In genomic region chr7:76318488-76319353, GRCh38 we compare ENCODE assay signal across 1 cellular context.
TF ChIP-seq lines count a peak whose summit lies in the region.

No MANE protein-coding gene starts in this region.

TF ChIP-seq in K562, 482 proteins besides CTCF, POLR2A, EP300 and RAD21 (continued from another document and continues in another):
- no peak for TF ChIP-seq RFX1 (IDR thresholded peaks at IDR 0.05)
- peak; percentile 64 for TF ChIP-seq MYC (IDR thresholded peaks at IDR 0.05; ENCODE audit: low read depth, low read length)
- TF ChIP-seq MYC (CRISPR knock-in tag; IDR thresholded peaks at IDR 0.05; ENCODE audit: borderline replicate concordance, low read depth): peak; percentile 17; the same call in 1 of the 2 replicates
- TF ChIP-seq CBX3 (IDR thresholded peaks at IDR 0.05; ENCODE audit: borderline replicate concordance in 1 of 2, low read length in 2 of 2): peak in 1 of 2 experiments; percentile 37; a peak in 1 of 3 replicates
- 0 out of 2 replicates have a peak, but pooled peaks have one; percentile 77 for TF ChIP-seq NCOA6 (IDR thresholded peaks at IDR 0.05)
- peak; percentile 44; the same call in 1 of the 2 replicates for TF ChIP-seq ZFX (CRISPR knock-in tag; IDR thresholded peaks at IDR 0.05)
- 0 out of 2 replicates have a peak, but pooled peaks have one; percentile 59 for TF ChIP-seq ZNF347 (CRISPR knock-in tag; IDR thresholded peaks at IDR 0.05; ENCODE audit: low read depth)
- no peak for TF ChIP-seq ZNF445 (CRISPR knock-in tag; IDR thresholded peaks at IDR 0.05; ENCODE audit: low read depth)
- TF ChIP-seq NBN (IDR thresholded peaks at IDR 0.05; ENCODE audit: low read depth): 0 out of 2 replicates have a peak, but pooled peaks have one; percentile 48
- TF ChIP-seq MYNN (IDR thresholded peaks at IDR 0.05): no peak
- TF ChIP-seq MYNN (CRISPR knock-in tag; IDR thresholded peaks at IDR 0.05): no peak
- no peak for TF ChIP-seq GATA2 (CRISPR knock-in tag; IDR thresholded peaks at IDR 0.05)
- peak; percentile 40 for TF ChIP-seq MAX (CRISPR knock-in tag; IDR thresholded peaks at IDR 0.05)
- peak; percentile 47 for TF ChIP-seq RBFOX2 (IDR thresholded peaks at IDR 0.05; ENCODE audit: low read depth, low read length)
- TF ChIP-seq TFAP4 (CRISPR knock-in tag; IDR thresholded peaks at IDR 0.05; ENCODE audit: borderline replicate concordance): peak; percentile 87
- TF ChIP-seq ETV5 (CRISPR knock-in tag; IDR thresholded peaks at IDR 0.05; ENCODE audit: low read depth): 0 out of 2 replicates have a peak, but pooled peaks have one; percentile 17
- no peak for TF ChIP-seq ZBTB8A (IDR thresholded peaks at IDR 0.05; ENCODE audit: partially characterized antibody)
- 0 out of 2 replicates have a peak, but pooled peaks have one; percentile 12 for TF ChIP-seq L3MBTL2 (IDR thresholded peaks at IDR 0.05)
- TF ChIP-seq MAFK (IDR thresholded peaks at IDR 0.05; ENCODE audit: low read length): no peak
- no peak for TF ChIP-seq HMG20A (CRISPR knock-in tag; conservative IDR thresholded peaks at IDR 0.05)
- no peak for TF ChIP-seq ZNF197 (CRISPR knock-in tag; IDR thresholded peaks at IDR 0.05; ENCODE audit: low read depth)
- peak; percentile 44 to 64 for TF ChIP-seq MAZ (CRISPR knock-in tag; conservative IDR thresholded peaks at IDR 0.05 in 1 of 2, IDR thresholded peaks at IDR 0.05 in 1 of 2)
- TF ChIP-seq ZNF699 (CRISPR knock-in tag; IDR thresholded peaks at IDR 0.05; ENCODE audit: insufficient replicate concordance): no peak
- TF ChIP-seq ZNF609 (CRISPR knock-in tag; IDR thresholded peaks at IDR 0.05; ENCODE audit: borderline replicate concordance): no peak
- no peak for TF ChIP-seq DEAF1 (CRISPR knock-in tag; IDR thresholded peaks at IDR 0.05)
- peak; percentile 9; the same call in 1 of the 2 replicates for TF ChIP-seq CBX1 (IDR thresholded peaks at IDR 0.05; ENCODE audit: low read depth)
- TF ChIP-seq CEBPG (CRISPR knock-in tag; IDR thresholded peaks at IDR 0.05): peak; percentile 79
- TF ChIP-seq CEBPG (tag; conservative IDR thresholded peaks at IDR 0.05 in 1 of 2, IDR thresholded peaks at IDR 0.05 in 1 of 2): peak; percentile 84 to 92
- TF ChIP-seq ZFP91 (CRISPR knock-in tag; IDR thresholded peaks at IDR 0.05): 0 out of 2 replicates have a peak, but pooled peaks have one; percentile 49
- TF ChIP-seq RBM25 (IDR thresholded peaks at IDR 0.05; ENCODE audit: low read depth, low read length, severe bottlenecking): no peak
- TF ChIP-seq PRDM10 (IDR thresholded peaks at IDR 0.05; ENCODE audit: partially characterized antibody): peak; percentile 69
- TF ChIP-seq BCL6 (CRISPR knock-in tag; IDR thresholded peaks at IDR 0.05): no peak
- no peak for TF ChIP-seq PHF8 (IDR thresholded peaks at IDR 0.05; ENCODE audit: borderline replicate concordance, low read length)
- TF ChIP-seq BACH1 (tag; IDR thresholded peaks at IDR 0.05): no peak
- peak; percentile 47; the same call in 1 of the 2 replicates for TF ChIP-seq CUX1 (CRISPR knock-in tag; IDR thresholded peaks at IDR 0.05)
- no peak; the same call in 1 of the 2 replicates for TF ChIP-seq NR4A1 (CRISPR knock-in tag; IDR thresholded peaks at IDR 0.05)
- no peak for TF ChIP-seq NR4A1 (tag; IDR thresholded peaks at IDR 0.05)
- no peak for TF ChIP-seq ZNF354B (CRISPR knock-in tag; IDR thresholded peaks at IDR 0.05)
- TF ChIP-seq ILF3 (IDR thresholded peaks at IDR 0.05; ENCODE audit: borderline replicate concordance): no peak
- TF ChIP-seq PTTG1 (tag; IDR thresholded peaks at IDR 0.05; ENCODE audit: low read depth): no peak
- TF ChIP-seq ZNF143 (CRISPR knock-in tag; IDR thresholded peaks at IDR 0.05): 0 out of 2 replicates have a peak, but pooled peaks have one; percentile 40
- TF ChIP-seq RFX7 (CRISPR knock-in tag; IDR thresholded peaks at IDR 0.05): no peak
- no peak for TF ChIP-seq CHD2 (IDR thresholded peaks at IDR 0.05; ENCODE audit: low read depth, low read length)
